Comparison of ENCODE assay signal across 8 cellular contexts in genomic region chr10:128210215-128211063, GRCh38.
A peak's percentile ranks its signal among the peaks of the same experiment; 100 is the strongest.
DNase-seq lines count a peak whose midpoint lies in the region; ATAC-seq and TF ChIP-seq lines count a peak whose summit lies in the region.

No MANE protein-coding gene starts in this region.

- DNase-seq in ELF-1 (ENCODE audit: low read depth, low spot score) (peak; percentile 62), HFF-Myc (ENCODE audit: extremely low read depth, low read depth) (no peak), left ventricle myocardium superior (peak; percentile 83), retina (peak; percentile 82), SHP77 treated with DMSO at 0.1 percent for 48 hours (lab: John Stamatoyannopoulos, UW) (no peak), OCI-M2 (lab: John Stamatoyannopoulos, UW; ENCODE audit: unreplicated experiment) (no peak)
- DNase-seq in activated naive CD8-positive, alpha-beta T cell treated with anti-CD3 and anti-CD28 coated beads, Interleukin-2, amount 50 U/mL, for 16 hours (ENCODE audit: low read depth, low spot score): peak; percentile 42

- H3K4me3 ChIP-seq in HFF-Myc (replicated peaks; ENCODE audit: low read depth, low read length): peak overlapping the region; percentile 23; the same call in 1 of the 2 replicates

- intact Hi-C loops in left ventricle myocardium superior (cut with micrococcal nuclease): no loop called here

- TF ChIP-seq CTCF in HFF-Myc (IDR thresholded peaks at IDR 0.05; ENCODE audit: low read depth, low read length, missing control alignments): peak; percentile 66

- ATAC-seq in SK-N-SH treated with all-trans-retinoic acid at 6 μM for 48 hours: peak; percentile 73
- peak; percentile 87 for ATAC-seq in left ventricle myocardium superior

TF ChIP-seq in SK-N-SH treated with all-trans-retinoic acid at 6 μM for 48 hours, 23 proteins besides CTCF, POLR2A, EP300 and RAD21:
- TF ChIP-seq RARB (CRISPR knock-in tag; IDR thresholded peaks at IDR 0.05) (no peak), ZFP3 (CRISPR knock-in tag; IDR thresholded peaks at IDR 0.05) (no peak), POU6F1 (CRISPR knock-in tag; IDR thresholded peaks at IDR 0.05; ENCODE audit: borderline replicate concordance, low read depth) (no peak), ESRRG (CRISPR knock-in tag; IDR thresholded peaks at IDR 0.05) (no peak), TOX (CRISPR knock-in tag; IDR thresholded peaks at IDR 0.05; ENCODE audit: borderline replicate concordance) (no peak), ZNF565 (CRISPR knock-in tag; conservative IDR thresholded peaks at IDR 0.05; ENCODE audit: low read depth) (no peak)

Comparison
In these comparisons a context has a peak if more than half of its experiments do, and no peak if none do; other contexts are left out.
1. DNase-seq: peak in ELF-1 (single experiment), activated naive CD8-positive, alpha-beta T cell treated with anti-CD3 and anti-CD28 coated beads, Interleukin-2, amount 50 U/mL, for 16 hours (single experiment), left ventricle myocardium superior (single experiment) and retina (single experiment); none in HFF-Myc (single experiment), SHP77 treated with DMSO at 0.1 percent for 48 hours (single experiment) and OCI-M2 (single experiment).